In the genomic region with DNA sequence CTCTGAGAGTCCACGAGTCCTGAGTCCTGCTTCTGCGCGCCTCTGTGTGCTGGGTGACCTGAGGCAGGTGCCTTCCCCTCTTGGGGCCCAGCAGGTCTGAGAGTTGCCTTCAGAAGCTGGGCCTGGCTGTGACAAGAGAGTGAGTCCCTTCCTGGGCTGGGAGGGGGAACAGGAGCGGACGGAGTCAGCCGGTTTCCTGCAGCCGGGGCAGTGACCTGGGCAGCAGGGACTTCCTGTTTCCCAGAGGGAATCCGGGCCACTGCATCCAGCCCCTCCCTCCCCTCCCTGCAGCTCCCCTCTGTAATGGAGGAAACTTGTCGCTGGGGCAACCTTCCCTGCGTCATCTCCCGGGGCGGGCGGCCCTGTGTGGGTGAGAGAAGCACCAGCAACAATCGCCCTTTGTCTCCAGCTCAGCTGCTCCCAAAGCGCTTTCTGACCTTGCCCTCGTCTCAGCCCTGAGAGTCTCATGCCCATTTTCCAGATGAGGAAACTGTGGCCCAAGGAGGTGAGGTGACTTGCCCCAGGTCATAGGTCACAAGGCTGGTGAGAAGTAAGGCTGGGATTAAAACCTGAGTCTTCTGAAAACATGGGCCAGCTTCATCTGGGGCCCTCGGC, we compare ENCODE assay signal across 1 cellular context.
TF ChIP-seq lines count a peak whose summit lies in the region.

No MANE protein-coding gene starts in this region.

TF ChIP-seq in HepG2, 621 proteins besides CTCF, POLR2A, EP300 and RAD21 (continued from another document and continues in another):
- no peak for TF ChIP-seq CEBPB (IDR thresholded peaks at IDR 0.05; ENCODE audit: borderline replicate concordance, low read depth, low read length)
- TF ChIP-seq CREB1 (IDR thresholded peaks at IDR 0.05): 0 out of 2 replicates have a peak, but pooled peaks have one; percentile 41
- peak; percentile 81 for TF ChIP-seq CREB1 (CRISPR knock-in tag; IDR thresholded peaks at IDR 0.05)
- TF ChIP-seq ZC3H13 (CRISPR knock-in tag; IDR thresholded peaks at IDR 0.05): no peak
- TF ChIP-seq ZNF264 (CRISPR knock-in tag; IDR thresholded peaks at IDR 0.05): 0 out of 2 replicates have a peak, but pooled peaks have one; percentile 11
- TF ChIP-seq TCF12 (IDR thresholded peaks at IDR 0.05): no peak
- TF ChIP-seq TCF12 (CRISPR knock-in tag; IDR thresholded peaks at IDR 0.05): peak; percentile 50; the same call in 1 of the 2 replicates
- no peak for TF ChIP-seq ZNF546 (CRISPR knock-in tag; conservative IDR thresholded peaks at IDR 0.05)
- TF ChIP-seq ZMYM2 (CRISPR knock-in tag; IDR thresholded peaks at IDR 0.05): peak; percentile 77; the same call in 1 of the 2 replicates
- 0 out of 2 replicates have a peak, but pooled peaks have one; percentile 25 for TF ChIP-seq FOXJ3 (CRISPR knock-in tag; IDR thresholded peaks at IDR 0.05; ENCODE audit: borderline replicate concordance)
- peak; percentile 46; the same call in 1 of the 2 replicates for TF ChIP-seq POGZ (CRISPR knock-in tag; IDR thresholded peaks at IDR 0.05)
- TF ChIP-seq, protein P1, sequence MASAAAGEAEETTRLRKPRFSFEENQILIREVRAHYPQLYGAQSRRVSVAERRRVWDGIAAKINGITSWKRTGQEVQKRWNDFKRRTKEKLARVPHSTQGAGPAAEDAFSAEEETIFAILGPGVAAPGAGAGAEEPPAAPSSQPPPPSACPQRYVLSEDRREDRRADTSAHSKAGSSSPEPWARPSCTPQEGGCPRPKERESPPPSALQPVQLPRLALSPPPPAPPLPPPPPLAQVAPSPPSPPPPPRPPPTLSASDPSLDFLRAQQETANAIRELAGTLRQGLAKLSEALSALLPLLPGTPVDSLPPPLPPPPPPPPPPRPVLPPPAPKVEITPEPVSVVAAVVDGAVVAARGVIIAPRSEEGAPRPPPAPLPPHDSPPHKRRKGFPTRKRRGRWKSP (CRISPR knock-in tag; IDR thresholded peaks at IDR 0.05): no peak
- TF ChIP-seq, protein P2, sequence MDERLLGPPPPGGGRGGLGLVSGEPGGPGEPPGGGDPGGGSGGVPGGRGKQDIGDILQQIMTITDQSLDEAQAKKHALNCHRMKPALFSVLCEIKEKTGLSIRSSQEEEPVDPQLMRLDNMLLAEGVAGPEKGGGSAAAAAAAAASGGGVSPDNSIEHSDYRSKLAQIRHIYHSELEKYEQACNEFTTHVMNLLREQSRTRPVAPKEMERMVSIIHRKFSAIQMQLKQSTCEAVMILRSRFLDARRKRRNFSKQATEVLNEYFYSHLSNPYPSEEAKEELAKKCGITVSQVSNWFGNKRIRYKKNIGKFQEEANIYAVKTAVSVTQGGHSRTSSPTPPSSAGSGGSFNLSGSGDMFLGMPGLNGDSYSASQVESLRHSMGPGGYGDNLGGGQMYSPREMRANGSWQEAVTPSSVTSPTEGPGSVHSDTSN (CRISPR knock-in tag; IDR thresholded peaks at IDR 0.05): no peak
- TF ChIP-seq ZKSCAN1 (IDR thresholded peaks at IDR 0.05; ENCODE audit: low read length): no peak
- TF ChIP-seq TBX3 (IDR thresholded peaks at IDR 0.05; ENCODE audit: borderline replicate concordance): no peak
- TF ChIP-seq KDM2A (CRISPR knock-in tag; IDR thresholded peaks at IDR 0.05; ENCODE audit: borderline replicate concordance, low read depth): peak; percentile 53
- peak; percentile 23; the same call in 1 of the 2 replicates for TF ChIP-seq FOSL2 (CRISPR knock-in tag; IDR thresholded peaks at IDR 0.05)
- no peak for TF ChIP-seq ZNF326 (CRISPR knock-in tag; IDR thresholded peaks at IDR 0.05; ENCODE audit: borderline replicate concordance)
- TF ChIP-seq ZNF3 (CRISPR knock-in tag; IDR thresholded peaks at IDR 0.05): peak; percentile 96
- no peak for TF ChIP-seq NBN (conservative IDR thresholded peaks at IDR 0.05)
- no peak for TF ChIP-seq POLR2AphosphoS2 (IDR thresholded peaks at IDR 0.05; ENCODE audit: low read depth, low read length)
- TF ChIP-seq, protein P3, sequence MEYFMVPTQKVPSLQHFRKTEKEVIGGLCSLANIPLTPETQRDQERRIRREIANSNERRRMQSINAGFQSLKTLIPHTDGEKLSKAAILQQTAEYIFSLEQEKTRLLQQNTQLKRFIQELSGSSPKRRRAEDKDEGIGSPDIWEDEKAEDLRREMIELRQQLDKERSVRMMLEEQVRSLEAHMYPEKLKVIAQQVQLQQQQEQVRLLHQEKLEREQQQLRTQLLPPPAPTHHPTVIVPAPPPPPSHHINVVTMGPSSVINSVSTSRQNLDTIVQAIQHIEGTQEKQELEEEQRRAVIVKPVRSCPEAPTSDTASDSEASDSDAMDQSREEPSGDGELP (IDR thresholded peaks at IDR 0.05; ENCODE audit: borderline replicate concordance, low read depth): peak; percentile 87; the same call in 1 of the 2 replicates
- no peak for TF ChIP-seq ZIK1 (CRISPR knock-in tag; IDR thresholded peaks at IDR 0.05; ENCODE audit: borderline replicate concordance, low read depth)
- TF ChIP-seq, protein P4, sequence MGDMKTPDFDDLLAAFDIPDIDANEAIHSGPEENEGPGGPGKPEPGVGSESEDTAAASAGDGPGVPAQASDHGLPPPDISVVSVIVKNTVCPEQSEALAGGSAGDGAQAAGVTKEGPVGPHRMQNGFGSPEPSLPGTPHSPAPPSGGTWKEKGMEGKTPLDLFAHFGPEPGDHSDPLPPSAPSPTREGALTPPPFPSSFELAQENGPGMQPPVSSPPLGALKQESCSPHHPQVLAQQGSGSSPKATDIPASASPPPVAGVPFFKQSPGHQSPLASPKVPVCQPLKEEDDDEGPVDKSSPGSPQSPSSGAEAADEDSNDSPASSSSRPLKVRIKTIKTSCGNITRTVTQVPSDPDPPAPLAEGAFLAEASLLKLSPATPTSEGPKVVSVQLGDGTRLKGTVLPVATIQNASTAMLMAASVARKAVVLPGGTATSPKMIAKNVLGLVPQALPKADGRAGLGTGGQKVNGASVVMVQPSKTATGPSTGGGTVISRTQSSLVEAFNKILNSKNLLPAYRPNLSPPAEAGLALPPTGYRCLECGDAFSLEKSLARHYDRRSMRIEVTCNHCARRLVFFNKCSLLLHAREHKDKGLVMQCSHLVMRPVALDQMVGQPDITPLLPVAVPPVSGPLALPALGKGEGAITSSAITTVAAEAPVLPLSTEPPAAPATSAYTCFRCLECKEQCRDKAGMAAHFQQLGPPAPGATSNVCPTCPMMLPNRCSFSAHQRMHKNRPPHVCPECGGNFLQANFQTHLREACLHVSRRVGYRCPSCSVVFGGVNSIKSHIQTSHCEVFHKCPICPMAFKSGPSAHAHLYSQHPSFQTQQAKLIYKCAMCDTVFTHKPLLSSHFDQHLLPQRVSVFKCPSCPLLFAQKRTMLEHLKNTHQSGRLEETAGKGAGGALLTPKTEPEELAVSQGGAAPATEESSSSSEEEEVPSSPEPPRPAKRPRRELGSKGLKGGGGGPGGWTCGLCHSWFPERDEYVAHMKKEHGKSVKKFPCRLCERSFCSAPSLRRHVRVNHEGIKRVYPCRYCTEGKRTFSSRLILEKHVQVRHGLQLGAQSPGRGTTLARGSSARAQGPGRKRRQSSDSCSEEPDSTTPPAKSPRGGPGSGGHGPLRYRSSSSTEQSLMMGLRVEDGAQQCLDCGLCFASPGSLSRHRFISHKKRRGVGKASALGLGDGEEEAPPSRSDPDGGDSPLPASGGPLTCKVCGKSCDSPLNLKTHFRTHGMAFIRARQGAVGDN (CRISPR knock-in tag; IDR thresholded peaks at IDR 0.05): peak; percentile 73
- no peak for TF ChIP-seq ZNF558 (CRISPR knock-in tag; IDR thresholded peaks at IDR 0.05; ENCODE audit: borderline replicate concordance)
- peak; percentile 53; the same call in 1 of the 2 replicates for TF ChIP-seq ZSCAN31 (CRISPR knock-in tag; IDR thresholded peaks at IDR 0.05; ENCODE audit: low read depth)
- TF ChIP-seq, protein P5, sequence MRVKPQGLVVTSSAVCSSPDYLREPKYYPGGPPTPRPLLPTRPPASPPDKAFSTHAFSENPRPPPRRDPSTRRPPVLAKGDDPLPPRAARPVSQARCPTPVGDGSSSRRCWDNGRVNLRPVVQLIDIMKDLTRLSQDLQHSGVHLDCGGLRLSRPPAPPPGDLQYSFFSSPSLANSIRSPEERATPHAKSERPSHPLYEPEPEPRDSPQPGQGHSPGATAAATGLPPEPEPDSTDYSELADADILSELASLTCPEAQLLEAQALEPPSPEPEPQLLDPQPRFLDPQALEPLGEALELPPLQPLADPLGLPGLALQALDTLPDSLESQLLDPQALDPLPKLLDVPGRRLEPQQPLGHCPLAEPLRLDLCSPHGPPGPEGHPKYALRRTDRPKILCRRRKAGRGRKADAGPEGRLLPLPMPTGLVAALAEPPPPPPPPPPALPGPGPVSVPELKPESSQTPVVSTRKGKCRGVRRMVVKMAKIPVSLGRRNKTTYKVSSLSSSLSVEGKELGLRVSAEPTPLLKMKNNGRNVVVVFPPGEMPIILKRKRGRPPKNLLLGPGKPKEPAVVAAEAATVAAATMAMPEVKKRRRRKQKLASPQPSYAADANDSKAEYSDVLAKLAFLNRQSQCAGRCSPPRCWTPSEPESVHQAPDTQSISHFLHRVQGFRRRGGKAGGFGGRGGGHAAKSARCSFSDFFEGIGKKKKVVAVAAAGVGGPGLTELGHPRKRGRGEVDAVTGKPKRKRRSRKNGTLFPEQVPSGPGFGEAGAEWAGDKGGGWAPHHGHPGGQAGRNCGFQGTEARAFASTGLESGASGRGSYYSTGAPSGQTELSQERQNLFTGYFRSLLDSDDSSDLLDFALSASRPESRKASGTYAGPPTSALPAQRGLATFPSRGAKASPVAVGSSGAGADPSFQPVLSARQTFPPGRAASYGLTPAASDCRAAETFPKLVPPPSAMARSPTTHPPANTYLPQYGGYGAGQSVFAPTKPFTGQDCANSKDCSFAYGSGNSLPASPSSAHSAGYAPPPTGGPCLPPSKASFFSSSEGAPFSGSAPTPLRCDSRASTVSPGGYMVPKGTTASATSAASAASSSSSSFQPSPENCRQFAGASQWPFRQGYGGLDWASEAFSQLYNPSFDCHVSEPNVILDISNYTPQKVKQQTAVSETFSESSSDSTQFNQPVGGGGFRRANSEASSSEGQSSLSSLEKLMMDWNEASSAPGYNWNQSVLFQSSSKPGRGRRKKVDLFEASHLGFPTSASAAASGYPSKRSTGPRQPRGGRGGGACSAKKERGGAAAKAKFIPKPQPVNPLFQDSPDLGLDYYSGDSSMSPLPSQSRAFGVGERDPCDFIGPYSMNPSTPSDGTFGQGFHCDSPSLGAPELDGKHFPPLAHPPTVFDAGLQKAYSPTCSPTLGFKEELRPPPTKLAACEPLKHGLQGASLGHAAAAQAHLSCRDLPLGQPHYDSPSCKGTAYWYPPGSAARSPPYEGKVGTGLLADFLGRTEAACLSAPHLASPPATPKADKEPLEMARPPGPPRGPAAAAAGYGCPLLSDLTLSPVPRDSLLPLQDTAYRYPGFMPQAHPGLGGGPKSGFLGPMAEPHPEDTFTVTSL (CRISPR knock-in tag; IDR thresholded peaks at IDR 0.05; ENCODE audit: borderline replicate concordance): no peak
- TF ChIP-seq, protein P6, sequence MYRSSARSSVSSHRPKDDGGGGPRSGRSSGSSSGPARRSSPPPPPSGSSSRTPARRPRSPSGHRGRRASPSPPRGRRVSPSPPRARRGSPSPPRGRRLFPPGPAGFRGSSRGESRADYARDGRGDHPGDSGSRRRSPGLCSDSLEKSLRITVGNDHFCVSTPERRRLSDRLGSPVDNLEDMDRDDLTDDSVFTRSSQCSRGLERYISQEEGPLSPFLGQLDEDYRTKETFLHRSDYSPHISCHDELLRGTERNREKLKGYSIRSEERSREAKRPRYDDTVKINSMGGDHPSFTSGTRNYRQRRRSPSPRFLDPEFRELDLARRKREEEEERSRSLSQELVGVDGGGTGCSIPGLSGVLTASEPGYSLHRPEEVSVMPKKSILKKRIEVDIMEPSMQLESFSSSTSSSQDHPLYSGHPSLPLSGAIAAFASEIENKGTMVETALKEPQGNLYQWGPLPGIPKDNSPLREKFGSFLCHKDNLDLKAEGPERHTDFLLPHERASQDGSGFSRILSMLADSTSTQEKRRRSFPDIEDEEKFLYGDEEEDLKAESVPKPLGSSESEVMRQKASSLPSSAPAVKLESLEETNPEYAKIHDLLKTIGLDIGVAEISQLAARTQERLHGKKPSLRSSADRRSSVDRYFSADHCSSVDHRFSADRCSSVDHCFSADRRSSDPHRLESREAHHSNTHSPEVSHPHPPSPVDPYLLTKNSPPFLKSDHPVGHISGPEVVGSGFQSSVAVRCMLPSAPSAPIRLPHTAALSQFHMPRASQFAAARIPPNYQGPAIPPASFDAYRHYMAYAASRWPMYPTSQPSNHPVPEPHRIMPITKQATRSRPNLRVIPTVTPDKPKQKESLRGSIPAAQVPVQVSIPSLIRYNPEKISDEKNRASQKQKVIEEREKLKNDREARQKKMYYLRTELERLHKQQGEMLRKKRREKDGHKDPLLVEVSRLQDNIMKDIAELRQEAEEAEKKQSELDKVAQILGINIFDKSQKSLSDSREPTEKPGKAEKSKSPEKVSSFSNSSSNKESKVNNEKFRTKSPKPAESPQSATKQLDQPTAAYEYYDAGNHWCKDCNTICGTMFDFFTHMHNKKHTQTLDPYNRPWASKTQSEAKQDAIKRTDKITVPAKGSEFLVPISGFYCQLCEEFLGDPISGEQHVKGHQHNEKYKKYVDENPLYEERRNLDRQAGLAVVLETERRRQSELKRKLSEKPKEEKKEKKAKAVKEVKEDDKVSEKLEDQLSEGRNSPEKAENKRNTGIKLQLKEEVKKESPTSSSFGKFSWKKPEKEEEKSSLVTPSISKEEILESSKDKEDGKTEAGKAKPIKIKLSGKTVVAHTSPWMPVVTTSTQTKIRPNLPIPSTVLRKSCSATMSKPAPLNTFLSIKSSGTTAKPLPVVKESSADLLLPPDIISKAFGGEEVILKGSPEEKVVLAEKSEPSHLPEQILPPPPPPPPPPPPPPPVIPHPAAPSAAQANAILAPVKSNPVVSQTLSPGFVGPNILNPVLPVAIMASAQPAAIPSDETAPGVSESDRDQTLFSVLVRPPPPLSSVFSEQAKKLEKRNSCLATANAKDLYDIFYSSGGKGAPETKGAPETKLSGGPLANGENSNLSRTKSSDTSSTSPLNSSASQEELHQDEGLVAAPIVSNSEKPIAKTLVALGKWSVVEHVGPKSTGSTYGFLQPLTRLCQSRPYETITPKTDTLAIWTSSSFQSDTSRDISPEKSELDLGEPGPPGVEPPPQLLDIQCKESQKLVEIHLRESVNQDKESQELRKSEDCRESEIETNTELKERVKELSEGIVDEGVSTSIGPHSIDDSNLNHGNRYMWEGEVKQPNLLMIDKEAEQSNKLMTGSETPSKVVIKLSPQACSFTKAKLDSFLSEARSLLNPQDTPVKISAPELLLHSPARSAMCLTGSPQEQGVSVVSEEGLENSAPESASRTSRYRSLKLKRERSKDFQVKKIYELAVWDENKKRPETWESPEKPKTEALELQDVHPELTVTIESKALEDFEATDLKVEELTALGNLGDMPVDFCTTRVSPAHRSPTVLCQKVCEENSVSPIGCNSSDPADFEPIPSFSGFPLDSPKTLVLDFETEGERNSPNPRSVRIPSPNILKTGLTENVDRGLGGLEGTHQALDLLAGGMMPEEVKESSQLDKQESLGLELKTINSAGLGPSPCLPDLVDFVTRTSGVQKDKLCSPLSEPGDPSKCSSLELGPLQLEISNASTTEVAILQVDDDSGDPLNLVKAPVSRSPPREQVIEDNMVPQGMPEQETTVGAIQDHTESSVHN (CRISPR knock-in tag; IDR thresholded peaks at IDR 0.05): no peak
